ENCODE assay signal across 9 cellular contexts in genomic region chr10:132313865-132314264, GRCh38.
"Had no signal": no experiment of that assay in that cellular context is flagged by ENCODE, and none has a peak within 500 bp of the region (broad histone marks: within the 10 kb centered on the region; RNA-seq: fewer than 3 reads in every experiment).

No MANE protein-coding gene starts in this region.

- H3K27ac ChIP-seq: GM23248, HL-60 had no signal

- H3K4me3 ChIP-seq: GM23248, HAP-1 had no signal

- DNase-seq: GM23248, GOT3, H7, HFFc6 had no signal

- H3K4me3 Mint-ChIP-seq: HFFc6, IgD-negative memory B cell had no signal

- ATAC-seq: HCT116, HepG2 had no signal

- H3K36me3 ChIP-seq: HAP-1 had no signal

- H3K9me3 Mint-ChIP-seq: IgD-negative memory B cell had no signal

- H3K4me1 Mint-ChIP-seq: IgD-negative memory B cell had no signal

- H3K27ac Mint-ChIP-seq: HFFc6, IgD-negative memory B cell had no signal
